1 cellular context compared by ENCODE assay signal in genomic region chr6:28104392-28105250, GRCh38.
TF ChIP-seq lines count a peak whose summit lies in the region.

No MANE protein-coding gene starts in this region.

TF ChIP-seq in HepG2, 621 proteins besides CTCF, POLR2A, EP300 and RAD21 (continued from another document):
- TF ChIP-seq, protein P1, sequence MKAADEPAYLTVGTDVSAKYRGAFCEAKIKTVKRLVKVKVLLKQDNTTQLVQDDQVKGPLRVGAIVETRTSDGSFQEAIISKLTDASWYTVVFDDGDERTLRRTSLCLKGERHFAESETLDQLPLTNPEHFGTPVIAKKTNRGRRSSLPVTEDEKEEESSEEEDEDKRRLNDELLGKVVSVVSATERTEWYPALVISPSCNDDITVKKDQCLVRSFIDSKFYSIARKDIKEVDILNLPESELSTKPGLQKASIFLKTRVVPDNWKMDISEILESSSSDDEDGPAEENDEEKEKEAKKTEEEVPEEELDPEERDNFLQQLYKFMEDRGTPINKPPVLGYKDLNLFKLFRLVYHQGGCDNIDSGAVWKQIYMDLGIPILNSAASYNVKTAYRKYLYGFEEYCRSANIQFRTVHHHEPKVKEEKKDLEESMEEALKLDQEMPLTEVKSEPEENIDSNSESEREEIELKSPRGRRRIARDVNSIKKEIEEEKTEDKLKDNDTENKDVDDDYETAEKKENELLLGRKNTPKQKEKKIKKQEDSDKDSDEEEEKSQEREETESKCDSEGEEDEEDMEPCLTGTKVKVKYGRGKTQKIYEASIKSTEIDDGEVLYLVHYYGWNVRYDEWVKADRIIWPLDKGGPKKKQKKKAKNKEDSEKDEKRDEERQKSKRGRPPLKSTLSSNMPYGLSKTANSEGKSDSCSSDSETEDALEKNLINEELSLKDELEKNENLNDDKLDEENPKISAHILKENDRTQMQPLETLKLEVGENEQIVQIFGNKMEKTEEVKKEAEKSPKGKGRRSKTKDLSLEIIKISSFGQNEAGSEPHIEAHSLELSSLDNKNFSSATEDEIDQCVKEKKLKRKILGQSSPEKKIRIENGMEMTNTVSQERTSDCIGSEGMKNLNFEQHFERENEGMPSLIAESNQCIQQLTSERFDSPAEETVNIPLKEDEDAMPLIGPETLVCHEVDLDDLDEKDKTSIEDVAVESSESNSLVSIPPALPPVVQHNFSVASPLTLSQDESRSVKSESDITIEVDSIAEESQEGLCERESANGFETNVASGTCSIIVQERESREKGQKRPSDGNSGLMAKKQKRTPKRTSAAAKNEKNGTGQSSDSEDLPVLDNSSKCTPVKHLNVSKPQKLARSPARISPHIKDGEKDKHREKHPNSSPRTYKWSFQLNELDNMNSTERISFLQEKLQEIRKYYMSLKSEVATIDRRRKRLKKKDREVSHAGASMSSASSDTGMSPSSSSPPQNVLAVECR (CRISPR knock-in tag; IDR thresholded peaks at IDR 0.05; ENCODE audit: borderline replicate concordance): peak; percentile 93
- TF ChIP-seq REST (IDR thresholded peaks at IDR 0.05; ENCODE audit: borderline replicate concordance in 1 of 2, low read depth in 1 of 2, low read length in 2 of 2) (peak in 1 of 2 experiments; percentile 56; a peak in 1 of 4 replicates), MEIS1 (CRISPR knock-in tag; IDR thresholded peaks at IDR 0.05; ENCODE audit: borderline replicate concordance) (no peak), ZNF703 (CRISPR knock-in tag; IDR thresholded peaks at IDR 0.05; ENCODE audit: borderline replicate concordance) (peak; percentile 29; the same call in 1 of the 2 replicates), ZNF382 (CRISPR knock-in tag; IDR thresholded peaks at IDR 0.05; ENCODE audit: borderline replicate concordance) (no peak), ZBTB7A (CRISPR knock-in tag; IDR thresholded peaks at IDR 0.05) (peak; percentile 81), TCF7 (IDR thresholded peaks at IDR 0.05; ENCODE audit: low read depth) (no peak), ZIK1 (CRISPR knock-in tag; IDR thresholded peaks at IDR 0.05; ENCODE audit: borderline replicate concordance, low read depth) (peak; percentile 89), REXO4 (CRISPR knock-in tag; IDR thresholded peaks at IDR 0.05; ENCODE audit: borderline replicate concordance) (0 out of 2 replicates have a peak, but pooled peaks have one; percentile 39), ZFP36 (IDR thresholded peaks at IDR 0.05; ENCODE audit: borderline replicate concordance, low read depth, low read length, partially characterized antibody) (no peak), ATAD3A (CRISPR knock-in tag; IDR thresholded peaks at IDR 0.05) (no peak), ELF3 (CRISPR knock-in tag; IDR thresholded peaks at IDR 0.05) (peak; percentile 69), HOXA3 (CRISPR knock-in tag; IDR thresholded peaks at IDR 0.05) (peak; percentile 86), ZNF709 (CRISPR knock-in tag; IDR thresholded peaks at IDR 0.05) (no peak), KMT2A (CRISPR knock-in tag; IDR thresholded peaks at IDR 0.05) (peak; percentile 92), RELA (CRISPR knock-in tag; IDR thresholded peaks at IDR 0.05) (peak; percentile 77; the same call in 1 of the 2 replicates), CBX1 (IDR thresholded peaks at IDR 0.05; ENCODE audit: low read depth) (peak; percentile 93), ZNF431 (CRISPR knock-in tag; IDR thresholded peaks at IDR 0.05; ENCODE audit: borderline replicate concordance, low read depth) (0 out of 2 replicates have a peak, but pooled peaks have one; percentile 65), GPN1 (CRISPR knock-in tag; IDR thresholded peaks at IDR 0.05; ENCODE audit: borderline replicate concordance) (no peak), GZF1 (CRISPR knock-in tag; IDR thresholded peaks at IDR 0.05) (no peak), ATF4 (CRISPR knock-in tag; IDR thresholded peaks at IDR 0.05) (no peak), ARNTL (CRISPR knock-in tag; IDR thresholded peaks at IDR 0.05) (0 out of 2 replicates have a peak, but pooled peaks have one; percentile 52), ZNF614 (CRISPR knock-in tag; IDR thresholded peaks at IDR 0.05; ENCODE audit: borderline replicate concordance) (peak; percentile 74; the same call in 1 of the 2 replicates), ZNF772 (CRISPR knock-in tag; IDR thresholded peaks at IDR 0.05) (peak; percentile 88), HNRNPH1 (optimal IDR thresholded peaks at IDR 0.05; ENCODE audit: low read depth, low read length) (no peak), RORA (CRISPR knock-in tag; IDR thresholded peaks at IDR 0.05) (no peak), IRX3 (CRISPR knock-in tag; IDR thresholded peaks at IDR 0.05; ENCODE audit: borderline replicate concordance, low read depth) (peak; percentile 47; the same call in 1 of the 2 replicates), MLXIP (CRISPR knock-in tag; IDR thresholded peaks at IDR 0.05; ENCODE audit: borderline replicate concordance) (no peak), ZNF878 (CRISPR knock-in tag; IDR thresholded peaks at IDR 0.05) (no peak)
- TF ChIP-seq, protein P2, sequence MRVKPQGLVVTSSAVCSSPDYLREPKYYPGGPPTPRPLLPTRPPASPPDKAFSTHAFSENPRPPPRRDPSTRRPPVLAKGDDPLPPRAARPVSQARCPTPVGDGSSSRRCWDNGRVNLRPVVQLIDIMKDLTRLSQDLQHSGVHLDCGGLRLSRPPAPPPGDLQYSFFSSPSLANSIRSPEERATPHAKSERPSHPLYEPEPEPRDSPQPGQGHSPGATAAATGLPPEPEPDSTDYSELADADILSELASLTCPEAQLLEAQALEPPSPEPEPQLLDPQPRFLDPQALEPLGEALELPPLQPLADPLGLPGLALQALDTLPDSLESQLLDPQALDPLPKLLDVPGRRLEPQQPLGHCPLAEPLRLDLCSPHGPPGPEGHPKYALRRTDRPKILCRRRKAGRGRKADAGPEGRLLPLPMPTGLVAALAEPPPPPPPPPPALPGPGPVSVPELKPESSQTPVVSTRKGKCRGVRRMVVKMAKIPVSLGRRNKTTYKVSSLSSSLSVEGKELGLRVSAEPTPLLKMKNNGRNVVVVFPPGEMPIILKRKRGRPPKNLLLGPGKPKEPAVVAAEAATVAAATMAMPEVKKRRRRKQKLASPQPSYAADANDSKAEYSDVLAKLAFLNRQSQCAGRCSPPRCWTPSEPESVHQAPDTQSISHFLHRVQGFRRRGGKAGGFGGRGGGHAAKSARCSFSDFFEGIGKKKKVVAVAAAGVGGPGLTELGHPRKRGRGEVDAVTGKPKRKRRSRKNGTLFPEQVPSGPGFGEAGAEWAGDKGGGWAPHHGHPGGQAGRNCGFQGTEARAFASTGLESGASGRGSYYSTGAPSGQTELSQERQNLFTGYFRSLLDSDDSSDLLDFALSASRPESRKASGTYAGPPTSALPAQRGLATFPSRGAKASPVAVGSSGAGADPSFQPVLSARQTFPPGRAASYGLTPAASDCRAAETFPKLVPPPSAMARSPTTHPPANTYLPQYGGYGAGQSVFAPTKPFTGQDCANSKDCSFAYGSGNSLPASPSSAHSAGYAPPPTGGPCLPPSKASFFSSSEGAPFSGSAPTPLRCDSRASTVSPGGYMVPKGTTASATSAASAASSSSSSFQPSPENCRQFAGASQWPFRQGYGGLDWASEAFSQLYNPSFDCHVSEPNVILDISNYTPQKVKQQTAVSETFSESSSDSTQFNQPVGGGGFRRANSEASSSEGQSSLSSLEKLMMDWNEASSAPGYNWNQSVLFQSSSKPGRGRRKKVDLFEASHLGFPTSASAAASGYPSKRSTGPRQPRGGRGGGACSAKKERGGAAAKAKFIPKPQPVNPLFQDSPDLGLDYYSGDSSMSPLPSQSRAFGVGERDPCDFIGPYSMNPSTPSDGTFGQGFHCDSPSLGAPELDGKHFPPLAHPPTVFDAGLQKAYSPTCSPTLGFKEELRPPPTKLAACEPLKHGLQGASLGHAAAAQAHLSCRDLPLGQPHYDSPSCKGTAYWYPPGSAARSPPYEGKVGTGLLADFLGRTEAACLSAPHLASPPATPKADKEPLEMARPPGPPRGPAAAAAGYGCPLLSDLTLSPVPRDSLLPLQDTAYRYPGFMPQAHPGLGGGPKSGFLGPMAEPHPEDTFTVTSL (CRISPR knock-in tag; IDR thresholded peaks at IDR 0.05; ENCODE audit: borderline replicate concordance): peak; percentile 82; the same call in 1 of the 2 replicates
- TF ChIP-seq, protein P3, sequence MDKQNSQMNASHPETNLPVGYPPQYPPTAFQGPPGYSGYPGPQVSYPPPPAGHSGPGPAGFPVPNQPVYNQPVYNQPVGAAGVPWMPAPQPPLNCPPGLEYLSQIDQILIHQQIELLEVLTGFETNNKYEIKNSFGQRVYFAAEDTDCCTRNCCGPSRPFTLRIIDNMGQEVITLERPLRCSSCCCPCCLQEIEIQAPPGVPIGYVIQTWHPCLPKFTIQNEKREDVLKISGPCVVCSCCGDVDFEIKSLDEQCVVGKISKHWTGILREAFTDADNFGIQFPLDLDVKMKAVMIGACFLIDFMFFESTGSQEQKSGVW (CRISPR knock-in tag; IDR thresholded peaks at IDR 0.05; ENCODE audit: borderline replicate concordance): no peak
- TF ChIP-seq, protein P4, sequence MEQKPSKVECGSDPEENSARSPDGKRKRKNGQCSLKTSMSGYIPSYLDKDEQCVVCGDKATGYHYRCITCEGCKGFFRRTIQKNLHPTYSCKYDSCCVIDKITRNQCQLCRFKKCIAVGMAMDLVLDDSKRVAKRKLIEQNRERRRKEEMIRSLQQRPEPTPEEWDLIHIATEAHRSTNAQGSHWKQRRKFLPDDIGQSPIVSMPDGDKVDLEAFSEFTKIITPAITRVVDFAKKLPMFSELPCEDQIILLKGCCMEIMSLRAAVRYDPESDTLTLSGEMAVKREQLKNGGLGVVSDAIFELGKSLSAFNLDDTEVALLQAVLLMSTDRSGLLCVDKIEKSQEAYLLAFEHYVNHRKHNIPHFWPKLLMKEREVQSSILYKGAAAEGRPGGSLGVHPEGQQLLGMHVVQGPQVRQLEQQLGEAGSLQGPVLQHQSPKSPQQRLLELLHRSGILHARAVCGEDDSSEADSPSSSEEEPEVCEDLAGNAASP (CRISPR knock-in tag; IDR thresholded peaks at IDR 0.05; ENCODE audit: borderline replicate concordance): peak; percentile 39; the same call in 1 of the 2 replicates
- TF ChIP-seq, protein P5, sequence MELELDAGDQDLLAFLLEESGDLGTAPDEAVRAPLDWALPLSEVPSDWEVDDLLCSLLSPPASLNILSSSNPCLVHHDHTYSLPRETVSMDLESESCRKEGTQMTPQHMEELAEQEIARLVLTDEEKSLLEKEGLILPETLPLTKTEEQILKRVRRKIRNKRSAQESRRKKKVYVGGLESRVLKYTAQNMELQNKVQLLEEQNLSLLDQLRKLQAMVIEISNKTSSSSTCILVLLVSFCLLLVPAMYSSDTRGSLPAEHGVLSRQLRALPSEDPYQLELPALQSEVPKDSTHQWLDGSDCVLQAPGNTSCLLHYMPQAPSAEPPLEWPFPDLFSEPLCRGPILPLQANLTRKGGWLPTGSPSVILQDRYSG (CRISPR knock-in tag; IDR thresholded peaks at IDR 0.05): 0 out of 2 replicates have a peak, but pooled peaks have one; percentile 55
- TF ChIP-seq, protein P6, sequence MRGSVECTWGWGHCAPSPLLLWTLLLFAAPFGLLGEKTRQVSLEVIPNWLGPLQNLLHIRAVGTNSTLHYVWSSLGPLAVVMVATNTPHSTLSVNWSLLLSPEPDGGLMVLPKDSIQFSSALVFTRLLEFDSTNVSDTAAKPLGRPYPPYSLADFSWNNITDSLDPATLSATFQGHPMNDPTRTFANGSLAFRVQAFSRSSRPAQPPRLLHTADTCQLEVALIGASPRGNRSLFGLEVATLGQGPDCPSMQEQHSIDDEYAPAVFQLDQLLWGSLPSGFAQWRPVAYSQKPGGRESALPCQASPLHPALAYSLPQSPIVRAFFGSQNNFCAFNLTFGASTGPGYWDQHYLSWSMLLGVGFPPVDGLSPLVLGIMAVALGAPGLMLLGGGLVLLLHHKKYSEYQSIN (CRISPR knock-in tag; IDR thresholded peaks at IDR 0.05; ENCODE audit: borderline replicate concordance): no peak
- TF ChIP-seq, protein P7, sequence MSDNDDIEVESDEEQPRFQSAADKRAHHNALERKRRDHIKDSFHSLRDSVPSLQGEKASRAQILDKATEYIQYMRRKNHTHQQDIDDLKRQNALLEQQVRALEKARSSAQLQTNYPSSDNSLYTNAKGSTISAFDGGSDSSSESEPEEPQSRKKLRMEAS (IDR thresholded peaks at IDR 0.05): peak; percentile 86
